ENCODE assay signal across 9 cellular contexts in genomic region chr10:63720072-63720537, GRCh38.
DNase-seq lines count a peak whose midpoint lies in the region; ATAC-seq and TF ChIP-seq lines count a peak whose summit lies in the region.
"Had no signal": no experiment of that assay in that cellular context is flagged by ENCODE, and none has a peak within 500 bp of the region (broad histone marks: within the 10 kb centered on the region; RNA-seq: fewer than 3 reads in every experiment).

No MANE protein-coding gene starts in this region.

- peak; percentile 56 for ATAC-seq in GM19395 (IDR thresholded peaks at IDR 0.05; ENCODE audit: unreplicated experiment)
- peak; percentile 85 for ATAC-seq in left lobe of liver

- no peaks in the 10 kb centered on the region for H3K9me3 ChIP-seq in breast epithelium
- H3K9me3 ChIP-seq: SJCRH30 had no signal

- no peak for TF ChIP-seq POLR2A in breast epithelium (IDR thresholded peaks at IDR 0.05)

- TF ChIP-seq CTCF in LNCaP clone FGC (IDR thresholded peaks at IDR 0.05; ENCODE audit: control insufficient read depth, extremely low read depth, insufficient read depth) = peak; percentile 94
- TF ChIP-seq CTCF in breast epithelium (IDR thresholded peaks at IDR 0.05) = peak; percentile 93 to 97 (median 97)

- intact Hi-C loops in breast epithelium (cut with DNase I; ENCODE audit: low total_unique reads) = no loop called here
- intact Hi-C loops in posterior vena cava (cut with DNase I) = no loop called here

- no peaks in the 10 kb centered on the region for H3K36me3 ChIP-seq in breast epithelium
- H3K36me3 ChIP-seq: SJCRH30 had no signal

- DNase-seq in CMK (ENCODE audit: low read depth) = peak; percentile 12
- DNase-seq in LNCaP clone FGC (ENCODE audit: low read depth) = no peak
- DNase-seq in SK-N-DZ (ENCODE audit: low spot score) = peak; percentile 59
- DNase-seq in breast epithelium (ENCODE audit: low spot score in 2 of 2) = peak in 1 of 2 donors; percentile 59
- DNase-seq in left lobe of liver (ENCODE audit: low spot score) = no peak
- DNase-seq in stimulated activated CD8-positive, alpha-beta memory T cell treated with anti-CD3 and anti-CD28 coated beads, Interleukin-15, amount 100 ng/mL, for 1 hour (ENCODE audit: low read depth) = peak; percentile 22
- no peak for DNase-seq in posterior vena cava (ENCODE audit: low spot score)

- H3K4me1 ChIP-seq in breast epithelium = peaks cover 0 to 8% of the 10 kb centered on the region in 2 donors
- H3K4me1 ChIP-seq: SJCRH30 had no signal

- H3K27ac ChIP-seq in breast epithelium = peak overlapping the region in 1 of 2 donors; percentile 51
- H3K27ac ChIP-seq: SJCRH30 had no signal

- no peak overlapping the region for H3K4me3 ChIP-seq in LNCaP clone FGC (ENCODE audit: low read depth, low read length)
- no peak overlapping the region for H3K4me3 ChIP-seq in breast epithelium
- H3K4me3 ChIP-seq: SJCRH30 had no signal

- no peaks in the 10 kb centered on the region for H3K27me3 ChIP-seq in breast epithelium
- H3K27me3 ChIP-seq: SJCRH30 had no signal

Comparison
In these comparisons a context has a peak if more than half of its experiments do, and no peak if none do; other contexts are left out.
1. DNase-seq: peak in CMK (single experiment), SK-N-DZ (single experiment) and stimulated activated CD8-positive, alpha-beta memory T cell treated with anti-CD3 and anti-CD28 coated beads, Interleukin-15, amount 100 ng/mL, for 1 hour (single experiment); none in LNCaP clone FGC (single experiment), left lobe of liver (single experiment) and posterior vena cava (single experiment).